In genomic region chr20:60371456-60371855, GRCh38 we compare ENCODE assay signal across 15 cellular contexts.
A peak's percentile ranks its signal among the peaks of the same experiment; 100 is the strongest.
DNase-seq lines count a peak whose midpoint lies in the region; ATAC-seq and TF ChIP-seq lines count a peak whose summit lies in the region.
"Had no signal": no experiment of that assay in that cellular context is flagged by ENCODE, and none has a peak within 500 bp of the region (broad histone marks: within the 10 kb centered on the region; RNA-seq: fewer than 3 reads in every experiment).

No MANE protein-coding gene starts in this region.

- H2AFZ ChIP-seq in DND-41 (ENCODE audit: low read depth, low read length) (no peak overlapping the region), H9 (ENCODE audit: low read length) (no peak overlapping the region)

- H4K20me1 ChIP-seq in DND-41 (ENCODE audit: insufficient read depth, low read length), result peaks cover 17% of the 10 kb centered on the region
- H4K20me1 ChIP-seq in H9 (ENCODE audit: control insufficient read depth, insufficient read depth, insufficient read length), result no peaks in the 10 kb centered on the region

- no peak for DNase-seq in DND-41
- DNase-seq in H9, result no peak
- DNase-seq in NCI-H69 (lab: John Stamatoyannopoulos, UW), result peak; percentile 16
- peak; percentile 29 for DNase-seq in iPS-NIHi7 (ENCODE audit: extremely low spot score)
- no peak for DNase-seq in mucosa of descending colon
- no peak for DNase-seq in LoVo (ENCODE audit: low spot score)
- DNase-seq in stomach, result no peak
- DNase-seq: Caco-2; CD8-positive, alpha-beta T cell; GOT3; HCEC 1CT; HFFc6 had no signal

- no peak overlapping the region for H3K23ac ChIP-seq in H9 (ENCODE audit: insufficient read length, low read depth, low read length)

- H3K27ac ChIP-seq in DND-41 (ENCODE audit: low read length), result 0 out of 2 replicates have a peak overlapping the region, but pooled peaks have one; percentile 11
- H3K27ac ChIP-seq in H9 (ENCODE audit: insufficient read length, low read depth, low read length), result no peak overlapping the region
- no peak overlapping the region for H3K27ac ChIP-seq in stomach
- H3K27ac ChIP-seq: A549 had no signal

- H2BK5ac ChIP-seq in H9 (ENCODE audit: insufficient read length, low read length), result no peak overlapping the region

- H2BK15ac ChIP-seq in H9 (ENCODE audit: low read depth, low read length), result no peak overlapping the region

- WGBS in H9 (ENCODE audit: extremely low coverage, insufficient read length, low lambda C conversion rate), result no CpG with 5 or more reads among the region's 7 CpGs
- 52 to 63% (median 56%) methylated on average over 6 to 7 of the region's 7 CpGs for WGBS in stomach, 5 donors

- H4K5ac ChIP-seq in H9 (ENCODE audit: insufficient read length, low read depth, low read length), result no peak overlapping the region

- intact Hi-C loops in mucosa of descending colon (cut with DNase I, micrococcal nuclease), result no loop called here
- intact Hi-C loops in stomach (cut with DNase I; ENCODE audit: low total_unique reads), result no loop called here

- TF ChIP-seq CTCF in DND-41 (IDR thresholded peaks at IDR 0.05; ENCODE audit: borderline replicate concordance, extremely low read depth, low read length, poor library complexity, severe bottlenecking) (peak; percentile 38), H9 (conservative IDR thresholded peaks at IDR 0.05) (peak; percentile 44; the same call in 2 of the 3 replicates), mucosa of descending colon (IDR thresholded peaks at IDR 0.05) (no peak), stomach (IDR thresholded peaks at IDR 0.05) (no peak)

- H3K56ac ChIP-seq in H9 (ENCODE audit: insufficient read length, low read depth, low read length), result no peak overlapping the region

- H3K36me3 Mint-ChIP-seq in H9 (ENCODE audit: insufficient read depth in 1 of 3, low read depth in 3 of 3), result no peaks in the 10 kb centered on the region; a peak in 1 of 7 replicates
- H3K36me3 Mint-ChIP-seq: CD14-positive monocyte; CD8-positive, alpha-beta T cell had no signal

- H3K36me3 ChIP-seq in DND-41 (ENCODE audit: insufficient read depth, low read length) (no peaks in the 10 kb centered on the region), mucosa of descending colon (ENCODE audit: low read depth) (no peaks in the 10 kb centered on the region), stomach (no peaks in the 10 kb centered on the region)

- no peak overlapping the region for H3T11ph ChIP-seq in H9 (ENCODE audit: low read length)

- H2AK5ac ChIP-seq in H9 (ENCODE audit: insufficient read length, low read length), result no peak overlapping the region

- TF ChIP-seq EP300 in stomach (IDR thresholded peaks at IDR 0.05), result no peak

- no peak overlapping the region for H2BK12ac ChIP-seq in H9 (ENCODE audit: insufficient read length, low read depth, low read length)

- no peak overlapping the region for H3K4ac ChIP-seq in H9 (ENCODE audit: low read depth, low read length)

- H3K4me1 ChIP-seq in DND-41 (ENCODE audit: insufficient read depth, low read length) (peaks cover 26% of the 10 kb centered on the region), H9 (ENCODE audit: insufficient read depth, low read length) (no peaks in the 10 kb centered on the region), mucosa of descending colon (ENCODE audit: low read depth) (no peaks in the 10 kb centered on the region), stomach (no peaks in the 10 kb centered on the region)
- H3K4me1 ChIP-seq: A549, Caco-2 had no signal

- H3K27me3 ChIP-seq in DND-41 (ENCODE audit: insufficient read depth, low read length, poor library complexity), result no peaks in the 10 kb centered on the region
- no peaks in the 10 kb centered on the region for H3K27me3 ChIP-seq in H9 (ENCODE audit: insufficient read depth, low read length)
- peaks cover 0 to 16% (median 0%) of the 10 kb centered on the region in 3 donors for H3K27me3 ChIP-seq in stomach

- H3K23me2 ChIP-seq in H9 (ENCODE audit: insufficient read length, low read depth, low read length, poor library complexity, severe bottlenecking), result no peaks in the 10 kb centered on the region

- ATAC-seq in DND-41 (ENCODE audit: insufficient read depth, low read depth) (no peak), mucosa of descending colon (no peak), HG03139 (IDR thresholded peaks at IDR 0.05; ENCODE audit: unreplicated experiment) (no peak)
- ATAC-seq: A549; CD8-positive, alpha-beta T cell had no signal

- TF ChIP-seq POLR2A in stomach (IDR thresholded peaks at IDR 0.05), result no peak

- H3K4me3 ChIP-seq in DND-41 (ENCODE audit: low read depth in 1 of 2, low read length in 2 of 2) (no peak overlapping the region), mucosa of descending colon (no peak overlapping the region), stomach (no peak overlapping the region)
- H3K4me3 ChIP-seq: A549 had no signal

- H3K4me2 ChIP-seq in DND-41 (ENCODE audit: insufficient read depth, low read length), result no peak overlapping the region
- no peak overlapping the region for H3K4me2 ChIP-seq in H9 (ENCODE audit: insufficient read depth, insufficient read length, low read length)
- H3K4me2 ChIP-seq: A549 had no signal

- H3K9me3 Mint-ChIP-seq in H9, result peaks cover 15 to 18% of the 10 kb centered on the region in 2 experiments; a peak in 4 of 5 replicates

- H4K91ac ChIP-seq in H9 (ENCODE audit: insufficient read length, low read depth, low read length), result no peak overlapping the region

- H2BK120ac ChIP-seq in H9 (ENCODE audit: low read depth, low read length, poor library complexity, severe bottlenecking), result no peak overlapping the region

- no peak overlapping the region for H3K4me3 Mint-ChIP-seq in H9
- H3K4me3 Mint-ChIP-seq: CD14-positive monocyte; CD8-positive, alpha-beta T cell; HFFc6 had no signal

- no peak overlapping the region for H3K14ac ChIP-seq in H9 (ENCODE audit: insufficient read depth, low read length)

- H3K27me3 Mint-ChIP-seq in H9 (ENCODE audit: low read depth), result peaks cover 3% of the 10 kb centered on the region; the same call in 1 of the 2 replicates

- H3K79me1 ChIP-seq in H9 (ENCODE audit: insufficient read depth, low read depth, low read length, poor library complexity, severe bottlenecking), result no peaks in the 10 kb centered on the region

- H2BK20ac ChIP-seq in H9 (ENCODE audit: low read depth, low read length, poor library complexity, severe bottlenecking), result no peak overlapping the region

- H3K4me1 Mint-ChIP-seq in H9, result no peaks in the 10 kb centered on the region; a peak in 1 of 4 replicates
- H3K4me1 Mint-ChIP-seq: CD14-positive monocyte had no signal

- H3K9me3 ChIP-seq in DND-41 (ENCODE audit: insufficient read depth, low read length, severe bottlenecking), result no peaks in the 10 kb centered on the region
- H3K9me3 ChIP-seq in H9 (ENCODE audit: control insufficient read depth, low read depth, low read length), result no peaks in the 10 kb centered on the region
- H3K9me3 ChIP-seq in mucosa of descending colon, result no peaks in the 10 kb centered on the region
- H3K9me3 ChIP-seq in stomach, result peaks cover 0 to 7% (median 3%) of the 10 kb centered on the region in 4 donors

- H3K79me2 ChIP-seq in DND-41 (ENCODE audit: insufficient read depth, low read length), result 0 out of 2 replicates have a peak, but pooled peaks cover 4% of the 10 kb centered on the region
- H3K79me2 ChIP-seq in H9 (ENCODE audit: insufficient read depth, low read length), result no peaks in the 10 kb centered on the region

- no peak overlapping the region for H3K18ac ChIP-seq in H9 (ENCODE audit: insufficient read length, low read depth, low read length)

- H4K8ac ChIP-seq in H9 (replicated peaks; ENCODE audit: insufficient read length, low read depth, low read length), result no peak overlapping the region

- H3K9ac ChIP-seq in DND-41 (ENCODE audit: low read depth, low read length), result no peak overlapping the region
- H3K9ac ChIP-seq in H9 (ENCODE audit: extremely low read depth, insufficient read length, low read length), result no peak overlapping the region

- no peak overlapping the region for H3K27ac Mint-ChIP-seq in H9
- H3K27ac Mint-ChIP-seq: CD14-positive monocyte; CD8-positive, alpha-beta T cell; HFFc6 had no signal

Comparison
In these comparisons a context has a peak if more than half of its experiments do, and no peak if none do; other contexts are left out.
1. DNase-seq: peak in NCI-H69 (single experiment) and iPS-NIHi7 (single experiment); none in DND-41 (single experiment), H9 (single experiment), mucosa of descending colon (0 of 3), LoVo (single experiment) and stomach (single experiment).
2. CTCF ChIP-seq: peak in DND-41 (single experiment) and H9 (single experiment); none in mucosa of descending colon (single experiment) and stomach (0 of 7).